7 cellular contexts compared by ENCODE assay signal in the genomic region with DNA sequence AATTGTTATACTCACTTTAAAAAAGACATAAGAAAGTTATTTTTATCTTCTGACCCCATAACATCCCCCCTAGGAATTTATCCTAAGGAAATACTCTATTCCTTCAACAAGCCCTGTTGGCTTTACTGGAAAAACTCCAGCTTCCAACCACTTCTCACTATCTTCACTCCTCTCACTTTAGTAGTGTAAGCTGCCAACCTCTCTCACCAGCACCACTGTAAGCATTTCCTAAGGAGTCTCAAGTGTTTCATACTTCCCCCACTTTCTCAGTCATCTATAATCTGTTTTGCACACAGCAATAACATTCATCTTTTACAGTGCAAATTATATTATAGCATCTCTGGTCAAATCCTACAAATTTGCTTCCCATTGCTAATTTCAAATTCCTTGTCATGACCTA. TPM values are rescaled to one million over a fixed set of nuclear protein-coding genes. Genes with fewer than 3 reads are reported as not detected.
"Had no signal": no experiment of that assay in that cellular context is flagged by ENCODE, and none has a peak within 500 bp of the region (broad histone marks: within the 10 kb centered on the region; RNA-seq: fewer than 3 reads in every experiment).

No MANE protein-coding gene starts in this region.

- H3K4me3 ChIP-seq: GM23338, K562 had no signal

- DNase-seq: H9, HCEC 1CT, IMR-90, KG1 had no signal

- ATAC-seq: GM23338, K562 had no signal

RNA-seq across cellular contexts. Expression of a gene that starts 45.8 kb away (rescaled TPM):
- total RNA-seq: H9, HT-29 had no signal
